Comparison of ENCODE assay signal across 19 cellular contexts in genomic region chr14:100525615-100526014, GRCh38.
DNase-seq lines count a peak whose midpoint lies in the region; TF ChIP-seq lines count a peak whose summit lies in the region.
"Had no signal": no experiment of that assay in that cellular context is flagged by ENCODE, and none has a peak within 500 bp of the region (broad histone marks: within the 10 kb centered on the region; RNA-seq: fewer than 3 reads in every experiment).

No MANE protein-coding gene starts in this region.

- H2AFZ ChIP-seq in OCI-LY7 (ENCODE audit: low read length) = no peak overlapping the region

- no peaks in the 10 kb centered on the region for H3K9me2 ChIP-seq in OCI-LY7 (ENCODE audit: insufficient read depth, low read length)

- POLR2A ChIA-PET in OCI-LY7 (lab: Charles Lee) = no interaction called here

- no peak overlapping the region for H3K4me2 ChIP-seq in OCI-LY7 (ENCODE audit: low read length)

- H3K4me3 Mint-ChIP-seq in activated T-cell treated with anti-CD3 and anti-CD28 coated beads, Interleukin-2, amount 50 U/mL, for 24 hours = no peak overlapping the region
- H3K4me3 Mint-ChIP-seq: activated naive CD8-positive, alpha-beta T cell treated with anti-CD3 and anti-CD28 coated beads for 36 hours; activated T-cell treated with anti-CD3 and anti-CD28 coated beads, Interleukin-2, amount 50 U/mL, for 72 hours; CD4-positive, alpha-beta T cell; naive B cell had no signal

- no peaks in the 10 kb centered on the region for H3K36me3 ChIP-seq in OCI-LY7 (ENCODE audit: insufficient read depth, low read length)
- H3K36me3 ChIP-seq: SJSA1 had no signal

- no peaks in the 10 kb centered on the region for H3K27me3 Mint-ChIP-seq in activated T-cell treated with anti-CD3 and anti-CD28 coated beads, Interleukin-2, amount 50 U/mL, for 24 hours
- H3K27me3 Mint-ChIP-seq: activated naive CD8-positive, alpha-beta T cell treated with anti-CD3 and anti-CD28 coated beads for 36 hours; CD4-positive, alpha-beta T cell; naive B cell had no signal

- H3K27ac Mint-ChIP-seq in activated T-cell treated with anti-CD3 and anti-CD28 coated beads, Interleukin-2, amount 50 U/mL, for 24 hours = no peak overlapping the region
- H3K27ac Mint-ChIP-seq: activated naive CD8-positive, alpha-beta T cell treated with anti-CD3 and anti-CD28 coated beads for 36 hours; activated T-cell treated with anti-CD3 and anti-CD28 coated beads, Interleukin-2, amount 50 U/mL, for 72 hours; CD4-positive, alpha-beta T cell had no signal

- H3K27ac ChIP-seq in OCI-LY7 (ENCODE audit: low read depth, low read length, poor library complexity, severe bottlenecking) = no peak overlapping the region
- H3K27ac ChIP-seq: gastrocnemius medialis, SJSA1 had no signal

- H3K79me2 ChIP-seq in OCI-LY7 (ENCODE audit: insufficient read depth, low read depth, low read length) = no peaks in the 10 kb centered on the region

- peaks cover 4% of the 10 kb centered on the region for H3K36me3 Mint-ChIP-seq in activated T-cell treated with anti-CD3 and anti-CD28 coated beads, Interleukin-2, amount 50 U/mL, for 24 hours (ENCODE audit: low read depth)
- H3K36me3 Mint-ChIP-seq: activated naive CD8-positive, alpha-beta T cell treated with anti-CD3 and anti-CD28 coated beads for 36 hours; naive B cell had no signal

- H3K4me3 ChIP-seq in OCI-LY7 (ENCODE audit: low read depth, low read length, poor library complexity, severe bottlenecking) = no peak overlapping the region
- H3K4me3 ChIP-seq: gastrocnemius medialis, SJSA1 had no signal

- H3K9me3 Mint-ChIP-seq in activated T-cell treated with anti-CD3 and anti-CD28 coated beads, Interleukin-2, amount 50 U/mL, for 24 hours = no peaks in the 10 kb centered on the region
- H3K9me3 Mint-ChIP-seq: activated naive CD8-positive, alpha-beta T cell treated with anti-CD3 and anti-CD28 coated beads for 36 hours; activated T-cell treated with anti-CD3 and anti-CD28 coated beads, Interleukin-2, amount 50 U/mL, for 72 hours; CD4-positive, alpha-beta T cell; naive B cell had no signal

- CTCF ChIA-PET in OCI-LY7 (lab: Charles Lee; ENCODE audit: unreplicated experiment) = no interaction called here

- BruUV-seq in OCI-LY7 (replicated peaks; lab: Mats Ljungman, UMichigan) = no TSS peak

- no peaks in the 10 kb centered on the region for H4K20me1 ChIP-seq in OCI-LY7 (ENCODE audit: insufficient read depth, low read length)

- intact Hi-C loops in posterior vena cava (cut with DNase I) (no loop called here), OCI-LY7 (cut with micrococcal nuclease; ENCODE audit: unreplicated experiment) (loop anchor here (10.0 kb wide), 1 partner anchor 119 kb away; no protein-coding TSS in a partner anchor)

- DNase-seq in D341Med (ENCODE audit: low spot score) (peak; percentile 21), GM03348 (ENCODE audit: low spot score) (peak; percentile 1), fibroblast of gingiva (ENCODE audit: low read depth) (peak; percentile 0), posterior vena cava (ENCODE audit: low spot score) (peak; percentile 64), OCI-LY7 (ENCODE audit: low spot score) (no peak), HUDEP-2 (lab: John Stamatoyannopoulos, UW; ENCODE audit: unreplicated experiment in 76 of 76) (no peak)
- no peak for DNase-seq in activated T-cell treated with anti-CD3 and anti-CD28 coated beads, Interleukin-2, amount 50 U/mL, for 24 hours
- DNase-seq: activated naive CD8-positive, alpha-beta T cell treated with anti-CD3 and anti-CD28 coated beads for 36 hours; activated T-cell treated with anti-CD3 and anti-CD28 coated beads, Interleukin-2, amount 50 U/mL, for 72 hours; CD4-positive, alpha-beta T cell; DMS153; effector CD8-positive, alpha-beta T cell; gastrocnemius medialis; GF-D8; naive B cell; NCI-H1436 treated with DMSO at 0.1 percent for 48 hours; NCI-H510A treated with DMSO at 0.1 percent for 48 hours; T-helper 1 cell had no signal

- H3K9me3 ChIP-seq in OCI-LY7 (ENCODE audit: low read length) = no peaks in the 10 kb centered on the region
- H3K9me3 ChIP-seq: gastrocnemius medialis, SJSA1 had no signal

- no peak for TF ChIP-seq CTCF in OCI-LY7 (conservative IDR thresholded peaks at IDR 0.05; ENCODE audit: low read length)

- H3K4me1 Mint-ChIP-seq in activated T-cell treated with anti-CD3 and anti-CD28 coated beads, Interleukin-2, amount 50 U/mL, for 24 hours (ENCODE audit: low read depth) = no peaks in the 10 kb centered on the region
- H3K4me1 Mint-ChIP-seq: activated naive CD8-positive, alpha-beta T cell treated with anti-CD3 and anti-CD28 coated beads for 36 hours; naive B cell had no signal

- no peaks in the 10 kb centered on the region for H3K4me1 ChIP-seq in OCI-LY7 (ENCODE audit: insufficient read depth, low read length, poor library complexity, severe bottlenecking)
- H3K4me1 ChIP-seq: gastrocnemius medialis, SJSA1 had no signal

Comparison
In these comparisons a context has a peak if more than half of its experiments do, and no peak if none do; other contexts are left out.
1. DNase-seq: peak in D341Med (single experiment), GM03348 (single experiment), fibroblast of gingiva (single experiment) and posterior vena cava (single experiment); none in OCI-LY7 (single experiment), activated T-cell treated with anti-CD3 and anti-CD28 coated beads, Interleukin-2, amount 50 U/mL, for 24 hours (single experiment) and HUDEP-2 (0 of 76).